8 cellular contexts compared by ENCODE assay signal in the genomic region with DNA sequence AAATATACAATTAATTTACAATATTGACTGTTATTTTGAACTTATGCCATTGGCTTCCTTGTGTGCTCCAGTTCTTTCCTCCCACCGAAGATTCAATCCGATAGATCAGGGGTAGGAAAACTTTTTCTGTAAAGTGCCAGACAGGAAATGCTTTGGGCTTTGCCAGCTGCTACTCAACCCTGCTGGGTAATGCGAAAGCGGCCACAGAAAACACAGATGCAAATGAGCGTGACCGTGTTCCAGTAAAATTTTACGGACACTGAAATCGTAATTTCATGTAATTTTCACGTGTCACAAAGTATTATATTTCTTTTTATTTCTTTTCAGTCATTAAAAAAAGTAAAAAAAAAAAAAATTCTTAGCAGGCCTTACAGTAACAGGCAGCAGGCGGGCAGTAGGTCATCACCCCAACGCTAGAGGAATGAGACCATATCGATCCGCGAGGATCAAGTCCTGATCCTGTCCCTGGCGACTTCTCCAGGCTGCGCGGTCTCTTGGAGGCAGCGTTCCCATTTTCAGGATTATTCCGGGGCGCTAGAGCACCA. TPM values are rescaled to one million over a fixed set of nuclear protein-coding genes. Genes with fewer than 3 reads are reported as not detected.
DNase-seq lines count a peak whose midpoint lies in the region; ATAC-seq and TF ChIP-seq lines count a peak whose summit lies in the region.

No MANE protein-coding gene starts in this region.

- no peaks in the 10 kb centered on the region for H3K36me3 ChIP-seq in SU-DHL-6 (ENCODE audit: low read length)

- TF ChIP-seq CTCF in SU-DHL-6 (IDR thresholded peaks at IDR 0.05; ENCODE audit: insufficient read depth, low read length, poor library complexity, severe bottlenecking) (no peak), brain (conservative IDR thresholded peaks at IDR 0.05) (no peak)

- H3K4me3 ChIP-seq in SU-DHL-6 (ENCODE audit: insufficient read depth, low read length, poor library complexity, severe bottlenecking) = peak overlapping the region; percentile 94

- DNase-seq in CD1c-positive myeloid dendritic cell (ENCODE audit: extremely low spot score) (peak; percentile 39), kidney glomerular epithelial cell (lab: John Stamatoyannopoulos, UW) (peak; percentile 40)
- peak; percentile 13 to 23 for DNase-seq in stimulated activated CD4-positive, alpha-beta T cell treated with anti-CD3 and anti-CD28 coated beads, Interleukin-4, amount 100 ng/mL, for 48 hours (ENCODE audit: low read depth in 2 of 2)

- H3K27me3 ChIP-seq in SU-DHL-6 (ENCODE audit: low read length) = no peaks in the 10 kb centered on the region

- H3K4me1 Mint-ChIP-seq in brain = peaks cover 33% of the 10 kb centered on the region

- peaks cover 12% of the 10 kb centered on the region for H3F3A ChIP-seq in SU-DHL-6 (ENCODE audit: insufficient read depth)

- no peaks in the 10 kb centered on the region for H3K9me3 ChIP-seq in SU-DHL-6 (ENCODE audit: insufficient read depth, low read length)

- H2AFZ ChIP-seq in SU-DHL-6 (ENCODE audit: low read depth, low read length, severe bottlenecking) = peak overlapping the region; percentile 90

- H4K20me1 ChIP-seq in SU-DHL-6 (ENCODE audit: low read depth, low read length) = no peaks in the 10 kb centered on the region; the same call in 1 of the 2 replicates

- ATAC-seq in GM19043 (IDR thresholded peaks at IDR 0.05; ENCODE audit: low read depth, unreplicated experiment) (peak; percentile 25), HG03457 (IDR thresholded peaks at IDR 0.05; ENCODE audit: unreplicated experiment) (peak; percentile 24), HG03135 (IDR thresholded peaks at IDR 0.05; ENCODE audit: unreplicated experiment) (no peak)

- peak overlapping the region; percentile 84 to 97 (median 88) for H3K27ac Mint-ChIP-seq in brain

- H3K9ac ChIP-seq in SU-DHL-6 (ENCODE audit: low read length) = peak overlapping the region; percentile 70

- peaks cover 24% of the 10 kb centered on the region for H3K27me3 Mint-ChIP-seq in brain

- peak overlapping the region; percentile 93 to 96 (median 95) for H3K4me3 Mint-ChIP-seq in brain

- H3K27ac ChIP-seq in SU-DHL-6 (ENCODE audit: low read depth, low read length) = peak overlapping the region; percentile 20

- peaks cover 38% of the 10 kb centered on the region for H3K79me2 ChIP-seq in SU-DHL-6 (ENCODE audit: insufficient read depth, low read length)

- no peaks in the 10 kb centered on the region for H3K36me3 Mint-ChIP-seq in brain

- no peaks in the 10 kb centered on the region for H3K9me3 Mint-ChIP-seq in brain

- H3K4me2 ChIP-seq in SU-DHL-6 (ENCODE audit: low read depth, low read length, poor library complexity, severe bottlenecking) = peak overlapping the region; percentile 86

- H3K9me2 ChIP-seq in SU-DHL-6 (replicated peaks; ENCODE audit: insufficient read depth, low read length) = no peaks in the 10 kb centered on the region

RNA-seq across cellular contexts. Expression of a gene that starts 0.6 kb away (rescaled TPM):
- polyA plus RNA-seq in brain (ENCODE audit: insufficient read depth, low read depth, low replicate concordance) = 10.4 TPM

RNA-seq across cellular contexts. Expression of a gene that starts 1.0 kb away (rescaled TPM):
- polyA plus RNA-seq in brain (ENCODE audit: insufficient read depth, low read depth, low replicate concordance) = 28.3 TPM

RNA-seq across cellular contexts. Expression of a gene that starts 59.3 kb away (rescaled TPM):
- 1.3 TPM for polyA plus RNA-seq in brain (ENCODE audit: insufficient read depth, low read depth, low replicate concordance)
